22 cellular contexts compared by ENCODE assay signal in genomic region chr11:108494182-108494581, GRCh38. TPM values are rescaled to one million over a fixed set of nuclear protein-coding genes. Genes with fewer than 3 reads are reported as not detected.
DNase-seq lines count a peak whose midpoint lies in the region; ATAC-seq and TF ChIP-seq lines count a peak whose summit lies in the region.
"Had no signal": no experiment of that assay in that cellular context is flagged by ENCODE, and none has a peak within 500 bp of the region (broad histone marks: within the 10 kb centered on the region; RNA-seq: fewer than 3 reads in every experiment).

No MANE protein-coding gene starts in this region.

- CTCF ChIA-PET in naive thymus-derived CD4-positive, alpha-beta T cell (lab: Charles Lee): interaction anchor here (0.5 kb wide), 1 partner anchor 36 kb away, joined by 3 read pairs; no protein-coding TSS in a partner anchor

- no peak for TF ChIP-seq CTCF in ovary (IDR thresholded peaks at IDR 0.05)
- TF ChIP-seq CTCF in prostate gland (IDR thresholded peaks at IDR 0.05): no peak

- ATAC-seq in naive thymus-derived CD4-positive, alpha-beta T cell: no peak
- ATAC-seq: right cardiac atrium; stimulated activated naive CD8-positive, alpha-beta T cell treated with anti-CD3 and anti-CD28 coated beads, Interleukin-15, amount 100 ng/mL, for 72 hours had no signal

- H3K27ac Mint-ChIP-seq in naive thymus-derived CD4-positive, alpha-beta T cell: peak overlapping the region in 6 of 9 donors; percentile 2 to 99 (median 56)
- H3K27ac Mint-ChIP-seq: stimulated activated naive CD8-positive, alpha-beta T cell treated with anti-CD3 and anti-CD28 coated beads, Interleukin-15, amount 100 ng/mL, for 72 hours had no signal

- peak in 2 of 3 experiments; percentile 12 to 65 for DNase-seq in NCI-H1417 (lab: John Stamatoyannopoulos, UW)
- no peak for DNase-seq in NCI-H1417 treated with DMSO at 0.1 percent for 48 hours (lab: John Stamatoyannopoulos, UW)
- DNase-seq in NCI-H1092 (lab: John Stamatoyannopoulos, UW): peak; percentile 21
- peak; percentile 55 for DNase-seq in NCI-H446 treated with DMSO at 0.1 percent for 48 hours (lab: John Stamatoyannopoulos, UW)
- DNase-seq in naive thymus-derived CD4-positive, alpha-beta T cell: peak in 1 of 9 donors; percentile 3
- DNase-seq in ovary: no peak
- no peak for DNase-seq in medulla oblongata (ENCODE audit: extremely low spot score)
- no peak for DNase-seq in prostate gland (ENCODE audit: low spot score)
- DNase-seq: activated CD4-positive, alpha-beta T cell treated with anti-CD3 and anti-CD28 coated beads for 4 hours; AML-193; Caco-2; EL; Karpas-422; kidney glomerular epithelial cell; mammary epithelial cell; NCI-H226; right cardiac atrium; stimulated activated naive CD8-positive, alpha-beta T cell treated with anti-CD3 and anti-CD28 coated beads, Interleukin-15, amount 100 ng/mL, for 72 hours; tibial artery had no signal

- intact Hi-C loops in naive thymus-derived CD4-positive, alpha-beta T cell (cut with micrococcal nuclease): loop anchor here (10.0 kb wide), 2 partner anchors 369 to 929 kb away; partner anchors contain the start of genes ALKBH8 (in 2 of the 2) and ACAT1 (in 1 of the 2)
- intact Hi-C loops in ovary (cut with DNase I) (no loop called here), prostate gland (cut with DNase I) (loop anchor here (10.0 kb wide), 3 partner anchors 171 to 369 kb away; partner anchors contain the start of genes ACAT1, ATM, DDX10 and NPAT)

- H3K27ac ChIP-seq in naive thymus-derived CD4-positive, alpha-beta T cell (ENCODE audit: low read depth, low read length): no peak overlapping the region
- H3K27ac ChIP-seq in ovary (no peak overlapping the region), prostate gland (no peak overlapping the region)
- H3K27ac ChIP-seq: adrenal gland, coronary artery, SJSA1, tibial artery had no signal

- peaks cover 0 to 3% of the 10 kb centered on the region in 2 donors for H3K4me1 ChIP-seq in naive thymus-derived CD4-positive, alpha-beta T cell (ENCODE audit: control insufficient read depth in 2 of 2, insufficient read depth in 2 of 2, low read length in 2 of 2)
- H3K4me1 ChIP-seq in ovary (ENCODE audit: insufficient read depth): peaks cover 2% of the 10 kb centered on the region
- no peaks in the 10 kb centered on the region for H3K4me1 ChIP-seq in prostate gland (replicated peaks)

- no peaks in the 10 kb centered on the region for H3K36me3 ChIP-seq in naive thymus-derived CD4-positive, alpha-beta T cell (ENCODE audit: control insufficient read depth in 2 of 3, insufficient read depth in 3 of 3, low read length in 3 of 3)
- H3K36me3 ChIP-seq in ovary (no peaks in the 10 kb centered on the region), prostate gland (no peaks in the 10 kb centered on the region)
- H3K36me3 ChIP-seq: SJSA1 had no signal

- 51 to 64% (median 51%) methylated on average over 6 of the region's 6 CpGs for WGBS in ovary, 3 donors
- WGBS in prostate gland: 69% methylated on average over 6 of the region's 6 CpGs

- no peak overlapping the region for H3K4me3 Mint-ChIP-seq in naive thymus-derived CD4-positive, alpha-beta T cell
- H3K4me3 Mint-ChIP-seq: stimulated activated naive CD8-positive, alpha-beta T cell treated with anti-CD3 and anti-CD28 coated beads, Interleukin-15, amount 100 ng/mL, for 72 hours had no signal

- no peak overlapping the region for H3K4me3 ChIP-seq in naive thymus-derived CD4-positive, alpha-beta T cell (ENCODE audit: low read length)
- H3K4me3 ChIP-seq in ovary (no peak overlapping the region), prostate gland (no peak overlapping the region)
- H3K4me3 ChIP-seq: adrenal gland, coronary artery, SJSA1, tibial artery had no signal

- POLR2A ChIA-PET in naive thymus-derived CD4-positive, alpha-beta T cell (lab: Charles Lee): interaction anchor here (0.6 kb wide), 1 partner anchor 917 kb away, joined by 3 read pairs; no protein-coding TSS in a partner anchor

- H3K9me3 Mint-ChIP-seq in naive thymus-derived CD4-positive, alpha-beta T cell: no peaks in the 10 kb centered on the region
- H3K9me3 Mint-ChIP-seq: stimulated activated naive CD8-positive, alpha-beta T cell treated with anti-CD3 and anti-CD28 coated beads, Interleukin-15, amount 100 ng/mL, for 72 hours had no signal

- H3K4me1 Mint-ChIP-seq in naive thymus-derived CD4-positive, alpha-beta T cell: peaks cover 8 to 33% (median 25%) of the 10 kb centered on the region in 7 donors

- TF ChIP-seq EP300 in ovary (IDR thresholded peaks at IDR 0.05): no peak

- H3K27me3 ChIP-seq in naive thymus-derived CD4-positive, alpha-beta T cell (ENCODE audit: control insufficient read depth in 2 of 2, insufficient read depth in 2 of 2, low read length in 2 of 2): no peaks in the 10 kb centered on the region
- H3K27me3 ChIP-seq in ovary (no peaks in the 10 kb centered on the region), prostate gland (replicated peaks; ENCODE audit: insufficient read depth) (no peaks in the 10 kb centered on the region)
- H3K27me3 ChIP-seq: adrenal gland, SJSA1, tibial artery had no signal

- no peaks in the 10 kb centered on the region for H3K9me3 ChIP-seq in naive thymus-derived CD4-positive, alpha-beta T cell (ENCODE audit: control insufficient read depth in 2 of 3, low read length in 3 of 3)
- H3K9me3 ChIP-seq in ovary (no peaks in the 10 kb centered on the region), prostate gland (no peaks in the 10 kb centered on the region)
- H3K9me3 ChIP-seq: adrenal gland, Caco-2, SJSA1, tibial artery had no signal

- TF ChIP-seq POLR2A in ovary (IDR thresholded peaks at IDR 0.05) (no peak), prostate gland (IDR thresholded peaks at IDR 0.05) (no peak)

- H3K27me3 Mint-ChIP-seq in naive thymus-derived CD4-positive, alpha-beta T cell: no peaks in the 10 kb centered on the region
- H3K27me3 Mint-ChIP-seq: stimulated activated naive CD8-positive, alpha-beta T cell treated with anti-CD3 and anti-CD28 coated beads, Interleukin-15, amount 100 ng/mL, for 72 hours had no signal

- H3K36me3 Mint-ChIP-seq in naive thymus-derived CD4-positive, alpha-beta T cell: peaks cover 2 to 19% (median 7%) of the 10 kb centered on the region in 5 donors

RNA-seq across cellular contexts. Expression of gene POGLUT3, which starts 4.0 kb away (rescaled TPM):
- 10 to 100 TPM in 1 of 5 experiments, 1 to 10 TPM in 4; 5.7 to 15.7 (median 9.4) TPM for total RNA-seq in naive thymus-derived CD4-positive, alpha-beta T cell
- 10 to 100 TPM in 1 of 2 donors, 1 to 10 TPM in 1; 10.0 to 10.3 TPM for polyA plus RNA-seq in naive thymus-derived CD4-positive, alpha-beta T cell
- total RNA-seq in ovary (10 to 100 TPM; 23.5 to 56.3 (median 42.8) TPM), prostate gland (10 to 100 TPM; 19.2 to 25.0 TPM)
- polyA plus RNA-seq in ovary: 10 to 100 TPM; 29.9 to 38.2 TPM

RNA-seq across cellular contexts. Expression of gene C11orf65, which starts 26.9 kb away (rescaled TPM):
- total RNA-seq in naive thymus-derived CD4-positive, alpha-beta T cell: 1 to 10 TPM in 2 of 5 experiments, under 1 TPM in 3; 0.27 to 1.5 (median 0.51) TPM
- 1 to 10 TPM in 1 of 2 donors, under 1 TPM in 1; 0.61 to 2.0 TPM for polyA plus RNA-seq in naive thymus-derived CD4-positive, alpha-beta T cell
- 1 to 10 TPM in 3 of 7 donors, under 1 TPM in 4; 0.62 to 1.2 (median 0.83) TPM for total RNA-seq in ovary
- polyA plus RNA-seq in ovary: under 1 TPM; 0.35 to 0.77 TPM
- total RNA-seq in prostate gland: 1 to 10 TPM in 1 of 2 donors, under 1 TPM in 1; 0.18 to 4.3 TPM
- total RNA-seq: SJSA1 had no signal

Comparison
In these comparisons a context has a peak if more than half of its experiments do, and no peak if none do; other contexts are left out.
1. DNase-seq: peak in NCI-H1417 (2 of 3), NCI-H1092 (single experiment) and NCI-H446 treated with DMSO at 0.1 percent for 48 hours (single experiment); none in NCI-H1417 treated with DMSO at 0.1 percent for 48 hours (single experiment), ovary (0 of 5), medulla oblongata (single experiment) and prostate gland (single experiment).
2. intact Hi-C loops: an anchor here in naive thymus-derived CD4-positive, alpha-beta T cell (10.0 kb wide) and prostate gland (10.0 kb wide); none called in ovary.